ENCODE assay signal across 23 cellular contexts in the genomic region with DNA sequence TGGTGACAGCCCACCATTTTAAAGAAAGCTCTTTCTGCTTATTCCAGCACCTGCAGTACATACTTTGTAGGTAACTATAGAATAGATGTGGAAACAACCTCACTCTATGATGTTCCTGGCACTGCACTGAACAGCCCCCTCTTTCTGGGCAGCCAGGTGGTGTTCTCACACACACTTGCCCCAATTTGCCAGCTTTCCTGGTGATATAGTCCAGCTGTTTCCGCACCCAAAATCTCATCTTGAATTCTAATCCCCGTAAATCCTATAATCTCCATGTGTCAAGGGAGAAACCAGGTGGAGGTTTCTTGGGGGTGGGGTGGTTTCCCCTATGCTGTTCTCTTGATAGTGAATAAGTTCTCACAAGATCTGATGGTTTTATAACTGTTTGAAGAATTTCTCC.
"Had no signal": no experiment of that assay in that cellular context is flagged by ENCODE, and none has a peak within 500 bp of the region (broad histone marks: within the 10 kb centered on the region; RNA-seq: fewer than 3 reads in every experiment).

No MANE protein-coding gene starts in this region.

- H3K27me3 ChIP-seq: gastrocnemius medialis, ovary, spleen, testis, tibial artery, upper lobe of left lung had no signal

- H3K27ac ChIP-seq: gastrocnemius medialis, lower lobe of right lung, ovary, psoas muscle, skin epidermis, spleen, testis, tibial artery, upper lobe of left lung had no signal

- ATAC-seq: effector memory CD8-positive, alpha-beta T cell; gastrocnemius medialis; left ventricle myocardium superior; lower lobe of right lung; natural killer cell; psoas muscle; right cardiac atrium; stimulated activated memory B cell treated with anti-CD40 and anti-IgM and Interleukin-4, amounts not matched to agents 10 μg/mL and 1 μg/mL and 100 μg/mL, for 72 hours; stimulated activated naive CD8-positive, alpha-beta T cell treated with anti-CD3 and anti-CD28 coated beads, Interleukin-15, Interleukin-2, amounts not matched to agents 100 U/mL and 50 U/mL, for 24 hours had no signal

- H3K27me3 Mint-ChIP-seq: stimulated activated memory B cell treated with anti-CD40 and anti-IgM and Interleukin-4, amounts not matched to agents 10 μg/mL and 1 μg/mL and 100 μg/mL, for 72 hours had no signal

- DNase-seq: cortex of kidney; effector memory CD8-positive, alpha-beta T cell; foreskin fibroblast; gastrocnemius medialis; head of caudate nucleus; left ventricle myocardium superior; lower lobe of right lung; natural killer cell; nucleus accumbens; ovary; posterior cingulate gyrus; psoas muscle; right cardiac atrium; spleen; stimulated activated CD4-positive, alpha-beta T cell treated with anti-CD3 and anti-CD28 coated beads, Interleukin-4, amount 100 ng/mL, for 4 hours; stimulated activated naive CD8-positive, alpha-beta T cell treated with anti-CD3 and anti-CD28 coated beads, Interleukin-15, Interleukin-2, amounts not matched to agents 100 U/mL and 50 U/mL, for 24 hours; substantia nigra; testis; tibial artery; upper lobe of left lung had no signal

- H3K9me3 Mint-ChIP-seq: effector memory CD8-positive, alpha-beta T cell; natural killer cell; neural crest cell; stimulated activated memory B cell treated with anti-CD40 and anti-IgM and Interleukin-4, amounts not matched to agents 10 μg/mL and 1 μg/mL and 100 μg/mL, for 72 hours had no signal

- H3K36me3 ChIP-seq: gastrocnemius medialis, lower lobe of right lung, ovary, spleen, tibial artery, upper lobe of left lung had no signal

- H3K9me3 ChIP-seq: gastrocnemius medialis, lower lobe of right lung, ovary, psoas muscle, spleen, testis, tibial artery, upper lobe of left lung had no signal

- H3K4me3 ChIP-seq: gastrocnemius medialis, lower lobe of right lung, ovary, psoas muscle, skin epidermis, spleen, testis, tibial artery, upper lobe of left lung had no signal

- H3K4me3 Mint-ChIP-seq: effector memory CD8-positive, alpha-beta T cell; natural killer cell; neural crest cell; stimulated activated memory B cell treated with anti-CD40 and anti-IgM and Interleukin-4, amounts not matched to agents 10 μg/mL and 1 μg/mL and 100 μg/mL, for 72 hours had no signal

- H3K36me3 Mint-ChIP-seq: natural killer cell; stimulated activated memory B cell treated with anti-CD40 and anti-IgM and Interleukin-4, amounts not matched to agents 10 μg/mL and 1 μg/mL and 100 μg/mL, for 72 hours had no signal

- H3K4me1 ChIP-seq: gastrocnemius medialis, lower lobe of right lung, psoas muscle, spleen, testis, tibial artery, upper lobe of left lung had no signal

- H3K4me1 Mint-ChIP-seq: neural crest cell; stimulated activated memory B cell treated with anti-CD40 and anti-IgM and Interleukin-4, amounts not matched to agents 10 μg/mL and 1 μg/mL and 100 μg/mL, for 72 hours had no signal

- H3K27ac Mint-ChIP-seq: effector memory CD8-positive, alpha-beta T cell; natural killer cell; stimulated activated memory B cell treated with anti-CD40 and anti-IgM and Interleukin-4, amounts not matched to agents 10 μg/mL and 1 μg/mL and 100 μg/mL, for 72 hours had no signal
